Comparison of ENCODE assay signal across 23 cellular contexts in the genomic region with DNA sequence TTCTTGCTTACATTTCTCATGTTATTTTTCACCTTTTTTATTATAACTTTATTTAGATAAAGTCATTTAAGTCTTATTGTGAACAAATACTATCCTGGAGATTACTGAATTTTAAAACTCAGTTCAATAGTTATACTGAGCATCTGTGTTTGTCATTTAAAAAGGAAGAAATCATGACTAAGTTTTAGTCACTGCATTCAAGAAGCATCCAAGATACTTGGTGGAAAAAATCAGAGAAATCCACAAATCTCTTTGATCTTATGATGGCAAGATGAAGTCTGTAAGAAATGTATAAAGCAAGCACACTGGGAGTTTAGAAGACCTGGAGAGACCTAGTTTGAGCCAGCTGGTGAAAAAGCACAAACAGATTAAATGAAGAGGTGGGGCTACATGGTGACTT.
"Had no signal": no experiment of that assay in that cellular context is flagged by ENCODE, and none has a peak within 500 bp of the region (broad histone marks: within the 10 kb centered on the region; RNA-seq: fewer than 3 reads in every experiment).

No MANE protein-coding gene starts in this region.

- DNase-seq: activated CD4-positive, alpha-beta T cell treated with anti-CD3 and anti-CD28 coated beads, Interleukin-2, amount 50 U/mL, for 4 hours; amniotic stem cell; body of pancreas; effector memory CD8-positive, alpha-beta T cell; esophagus squamous epithelium; gastrocnemius medialis; head of caudate nucleus; kidney; midbrain; occipital lobe; stimulated activated CD4-positive, alpha-beta T cell treated with anti-CD3 and anti-CD28 coated beads, Interleukin-2, amount 100 ng/mL, for 48 hours; stomach; T-helper 2 cell; trophoblast cell; WERI-Rb-1 had no signal

- H3K4me1 ChIP-seq: body of pancreas, esophagus squamous epithelium, gastrocnemius medialis, prostate gland, right atrium auricular region, stomach, vagina had no signal

- H3K27me3 ChIP-seq: body of pancreas, esophagus squamous epithelium, gastrocnemius medialis, right atrium auricular region, stomach, vagina had no signal

- ATAC-seq: body of pancreas; effector memory CD8-positive, alpha-beta T cell; gastrocnemius medialis; left lobe of liver had no signal

- H3K4me3 ChIP-seq: body of pancreas, esophagus squamous epithelium, gastrocnemius medialis, lung, prostate gland, right atrium auricular region, skin epidermis, stomach, vagina had no signal

- H3K9me3 ChIP-seq: body of pancreas, esophagus squamous epithelium, gastrocnemius medialis, prostate gland, right atrium auricular region, stomach, vagina had no signal

- H3K36me3 ChIP-seq: esophagus squamous epithelium, gastrocnemius medialis, prostate gland, right atrium auricular region, stomach, vagina, WERI-Rb-1 had no signal

- H3K36me3 Mint-ChIP-seq: activated naive CD8-positive, alpha-beta T cell had no signal

- H3K27me3 Mint-ChIP-seq: activated naive CD8-positive, alpha-beta T cell; effector memory CD8-positive, alpha-beta T cell had no signal

- H3K4me3 Mint-ChIP-seq: activated naive CD8-positive, alpha-beta T cell; activated T-helper 1 cell treated with anti-CD3 and anti-CD28 coated beads, Interleukin-12 subunit alpha, Interleukin-12 subunit beta, Interleukin-2, Interleukin-4 antibody, amounts not matched to agents 30 ng/mL and 10 ng/mL and 1 ng/mL, durations not matched to agents 14 hours and 24 hours and 36 hours; effector memory CD8-positive, alpha-beta T cell had no signal

- H3K27ac ChIP-seq: body of pancreas, esophagus squamous epithelium, gastrocnemius medialis, prostate gland, right atrium auricular region, stomach, vagina, WERI-Rb-1 had no signal
